14 cellular contexts compared by ENCODE assay signal in the genomic region with DNA sequence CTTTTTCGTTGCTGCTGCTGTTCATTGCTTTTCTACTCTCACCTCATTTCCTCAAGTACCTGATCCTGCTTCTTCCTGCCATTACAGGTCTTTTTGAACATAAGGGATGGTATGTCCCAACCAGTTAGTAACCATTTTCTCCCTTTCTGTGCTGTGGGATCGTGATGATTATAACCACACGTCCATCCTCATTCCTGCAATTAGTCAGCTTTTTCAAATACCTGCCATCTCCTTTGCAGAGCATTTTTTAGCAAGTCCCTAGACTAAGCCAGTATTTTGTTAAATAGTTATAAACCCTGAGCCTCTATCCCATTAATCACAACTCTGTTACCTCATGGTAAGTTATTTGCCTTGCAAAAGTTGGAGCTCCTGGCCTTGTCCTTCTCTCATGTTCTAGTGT.
DNase-seq lines count a peak whose midpoint lies in the region; TF ChIP-seq lines count a peak whose summit lies in the region.
"Had no signal": no experiment of that assay in that cellular context is flagged by ENCODE, and none has a peak within 500 bp of the region (broad histone marks: within the 10 kb centered on the region; RNA-seq: fewer than 3 reads in every experiment).

No MANE protein-coding gene starts in this region.

- intact Hi-C loops in mammary epithelial cell (cut with micrococcal nuclease) = no loop called here
- intact Hi-C loops in breast epithelium (cut with DNase I; ENCODE audit: low total_unique reads) = no loop called here

- H3K9ac ChIP-seq in mammary epithelial cell (ENCODE audit: insufficient read depth, low read length) (no peak overlapping the region), trophoblast cell (ENCODE audit: low read length) (no peak overlapping the region)
- H3K9ac ChIP-seq: GM23248 had no signal

- no peak overlapping the region for H4K12ac ChIP-seq in trophoblast cell (ENCODE audit: low read depth, low read length)

- H3K4me1 ChIP-seq in mammary epithelial cell (ENCODE audit: insufficient read depth, low read length) (peaks cover 36% of the 10 kb centered on the region), breast epithelium (peaks cover 0 to 3% of the 10 kb centered on the region in 2 donors), trophoblast cell (ENCODE audit: control insufficient read depth in 1 of 2, insufficient read depth in 2 of 2, low read length in 2 of 2) (peaks cover 0 to 2% of the 10 kb centered on the region in 2 experiments)

- dilution Hi-C loops in mammary epithelial cell (cut with HindIII; ENCODE audit: low sequenced_read_pairs) = loop anchor here (10.0 kb wide), 1 partner anchor 110 kb away; a partner anchor contains a TSS

- peak; percentile 45 for DNase-seq in mammary epithelial cell
- no peak for DNase-seq in breast epithelium (ENCODE audit: low spot score in 2 of 2)
- no peak for DNase-seq in epithelial cell of prostate (ENCODE audit: low read depth, low spot score)
- peak; percentile 58 to 93 for DNase-seq in trophoblast cell
- DNase-seq in ecto neural progenitor cell (ENCODE audit: low spot score) = no peak
- no peak for DNase-seq in MV-4-11 (lab: John Stamatoyannopoulos, UW)
- no peak for DNase-seq in NAMALWA (ENCODE audit: low spot score)
- DNase-seq: CD8-positive, alpha-beta T cell; COR-L47; DMS153; DND-41; GDM1; GM23248 had no signal

- in situ Hi-C loops in mammary epithelial cell (cut with MboI; ENCODE audit: low sequenced_read_pairs in 2 of 2) = no loop called here

- H4K20me1 ChIP-seq in mammary epithelial cell (ENCODE audit: insufficient read depth, low read length) = no peaks in the 10 kb centered on the region

- no peak overlapping the region for H4K8ac ChIP-seq in trophoblast cell (ENCODE audit: low read depth, low read length)

- H2BK120ac ChIP-seq in trophoblast cell (ENCODE audit: insufficient read depth, low read length, poor library complexity) = no peak overlapping the region

- no peak overlapping the region for H3K18ac ChIP-seq in trophoblast cell (ENCODE audit: low read length)

- no peak for TF ChIP-seq POLR2A in breast epithelium (IDR thresholded peaks at IDR 0.05)

- no peak overlapping the region for H3K23ac ChIP-seq in trophoblast cell (ENCODE audit: low read length)

- CTCF ChIA-PET in mammary epithelial cell (lab: Charles Lee; ENCODE audit: low non-redundant PET) = no interaction called here

- H3K79me2 ChIP-seq in mammary epithelial cell (ENCODE audit: insufficient read depth, low read length) (peaks cover 31% of the 10 kb centered on the region), trophoblast cell (ENCODE audit: control insufficient read depth, insufficient read depth, low read length, poor library complexity) (no peaks in the 10 kb centered on the region)

- no peaks in the 10 kb centered on the region for H3K36me3 ChIP-seq in mammary epithelial cell (ENCODE audit: insufficient read depth, low read length)
- no peaks in the 10 kb centered on the region for H3K36me3 ChIP-seq in breast epithelium
- peaks cover 0 to 2% of the 10 kb centered on the region in 2 experiments for H3K36me3 ChIP-seq in trophoblast cell (ENCODE audit: control insufficient read depth in 1 of 2, insufficient read depth in 2 of 2, low read length in 2 of 2)

- no peak overlapping the region for H3K4ac ChIP-seq in trophoblast cell (ENCODE audit: low read depth, low read length)

- H3K4me2 ChIP-seq in mammary epithelial cell (ENCODE audit: insufficient read depth, low read depth, low read length) = no peak overlapping the region
- H3K4me2 ChIP-seq in trophoblast cell (ENCODE audit: low read length) = no peak overlapping the region

- H2BK5ac ChIP-seq in trophoblast cell (ENCODE audit: low read depth, low read length, poor library complexity) = no peak overlapping the region

- no peak overlapping the region for H3K14ac ChIP-seq in trophoblast cell (ENCODE audit: low read length)

- WGBS in mammary epithelial cell (ENCODE audit: low coverage, missing lambda C conversion rate) = 56% methylated on average over 3 of the region's 3 CpGs
- no CpG with 5 or more reads among the region's 3 CpGs for WGBS in trophoblast cell (ENCODE audit: extremely low coverage, insufficient coverage, insufficient read length)

- no peak overlapping the region for H2BK12ac ChIP-seq in trophoblast cell (ENCODE audit: low read length)

- H3K4me3 ChIP-seq in mammary epithelial cell (replicated peaks in 1 of 3; ENCODE audit: insufficient read depth in 1 of 3, low read depth in 2 of 3, low read length in 3 of 3) (no peak overlapping the region), breast epithelium (no peak overlapping the region), trophoblast cell (ENCODE audit: low read depth, low read length) (no peak overlapping the region)
- H3K4me3 ChIP-seq: GM23248 had no signal

- no peak overlapping the region for H4K91ac ChIP-seq in trophoblast cell (ENCODE audit: low read depth, low read length)

- BruUV-seq in mammary epithelial cell (replicated peaks; lab: Mats Ljungman, UMichigan) = no TSS peak

- H3K27ac ChIP-seq in mammary epithelial cell (ENCODE audit: insufficient read depth, low read depth, low read length) = peak overlapping the region; percentile 18
- H3K27ac ChIP-seq in breast epithelium = no peak overlapping the region
- peak overlapping the region; percentile 29 for H3K27ac ChIP-seq in epithelial cell of prostate
- no peak overlapping the region for H3K27ac ChIP-seq in trophoblast cell (ENCODE audit: low read depth, low read length)
- H3K27ac ChIP-seq: 22Rv1, GM23248 had no signal

- no peak overlapping the region for H2AK5ac ChIP-seq in trophoblast cell (ENCODE audit: low read length)

- H3K27me3 ChIP-seq in mammary epithelial cell (ENCODE audit: insufficient read depth, low read length) (no peaks in the 10 kb centered on the region), breast epithelium (no peaks in the 10 kb centered on the region), trophoblast cell (ENCODE audit: insufficient read depth, low read length) (no peaks in the 10 kb centered on the region)

- no peak for TF ChIP-seq CTCF in mammary epithelial cell (conservative IDR thresholded peaks at IDR 0.05 in 1 of 2, IDR thresholded peaks at IDR 0.05 in 1 of 2; ENCODE audit: extremely low read depth in 1 of 2, insufficient read depth in 1 of 2, low read depth in 1 of 2, low read length in 2 of 2)
- TF ChIP-seq CTCF in breast epithelium (IDR thresholded peaks at IDR 0.05) = no peak

- H2AFZ ChIP-seq in mammary epithelial cell (ENCODE audit: low read depth, low read length) (no peak overlapping the region), trophoblast cell (ENCODE audit: insufficient read depth, low read length, poor library complexity) (no peak overlapping the region)
- H2AFZ ChIP-seq: GM23248 had no signal

- H3K79me1 ChIP-seq in trophoblast cell (ENCODE audit: low read length) = no peaks in the 10 kb centered on the region

- H3K9me3 ChIP-seq in mammary epithelial cell (replicated peaks; ENCODE audit: insufficient read depth, low read length) = no peaks in the 10 kb centered on the region
- H3K9me3 ChIP-seq in breast epithelium = no peaks in the 10 kb centered on the region
- H3K9me3 ChIP-seq in trophoblast cell (ENCODE audit: insufficient read depth, low read depth, low read length) = no peaks in the 10 kb centered on the region

Comparison
In these comparisons a context has a peak if more than half of its experiments do, and no peak if none do; other contexts are left out.
1. DNase-seq: peak in mammary epithelial cell (single experiment) and trophoblast cell (2 of 2); none in breast epithelium (0 of 2), epithelial cell of prostate (single experiment), ecto neural progenitor cell (single experiment), MV-4-11 (single experiment) and NAMALWA (single experiment).
2. H3K27ac ChIP-seq: peak in mammary epithelial cell (single experiment) and epithelial cell of prostate (single experiment); none in breast epithelium (0 of 2) and trophoblast cell (single experiment).